In the genomic region with DNA sequence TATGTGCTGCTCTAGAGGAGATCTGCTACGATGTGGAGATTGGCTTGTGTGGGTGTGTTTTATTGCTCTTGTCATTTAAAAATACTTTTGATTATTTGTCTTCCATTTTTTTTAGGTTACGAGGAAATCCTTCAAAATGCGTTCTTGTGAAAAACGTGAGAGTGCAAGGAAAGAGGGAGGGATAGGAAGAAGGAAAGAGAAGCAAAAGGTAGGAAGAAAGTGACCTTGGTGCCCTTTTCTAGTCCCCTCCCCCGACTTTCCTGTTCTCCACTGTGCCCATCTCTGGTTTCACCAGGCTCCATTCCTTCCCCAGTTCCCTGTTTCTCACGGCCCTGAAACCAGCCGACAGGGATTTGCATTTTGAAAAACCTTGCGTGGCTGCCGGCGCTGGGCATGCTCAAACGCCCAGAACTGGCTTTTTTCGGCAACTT, we compare ENCODE assay signal across 8 cellular contexts. TPM values are rescaled to one million over a fixed set of nuclear protein-coding genes. Genes with fewer than 3 reads are reported as not detected.
DNase-seq lines count a peak whose midpoint lies in the region; ATAC-seq and TF ChIP-seq lines count a peak whose summit lies in the region.

No MANE protein-coding gene starts in this region.

- H2AFZ ChIP-seq in fibroblast of lung (ENCODE audit: low read length) (peak overlapping the region; percentile 49), neuron (ENCODE audit: low read depth, low read length) (peak overlapping the region; percentile 88)

- peaks cover 34% of the 10 kb centered on the region for H3K79me2 ChIP-seq in fibroblast of lung (ENCODE audit: control insufficient read depth, insufficient read depth, low read length)

- H3K9ac ChIP-seq in NT2/D1 (ENCODE audit: insufficient read length, low read depth) = peak overlapping the region; percentile 67
- peak overlapping the region; percentile 57 for H3K9ac ChIP-seq in fibroblast of lung (ENCODE audit: insufficient read depth, low read length)

- TF ChIP-seq CTCF in C4-2B (conservative IDR thresholded peaks at IDR 0.05) (no peak), fibroblast of lung (conservative IDR thresholded peaks at IDR 0.05 in 1 of 2, IDR thresholded peaks at IDR 0.05 in 1 of 2; ENCODE audit: low read depth in 1 of 2, low read length in 2 of 2) (no peak)

- H3K36me3 ChIP-seq in NT2/D1 (ENCODE audit: insufficient read depth, insufficient read length, low read length) (no peaks in the 10 kb centered on the region), fibroblast of lung (ENCODE audit: control insufficient read depth, insufficient read depth, low read length) (no peaks in the 10 kb centered on the region), neuron (ENCODE audit: insufficient read depth, low read length) (no peaks in the 10 kb centered on the region)

- peak overlapping the region; percentile 47 for H3K4me3 ChIP-seq in NT2/D1 (ENCODE audit: insufficient read length, low read depth)
- H3K4me3 ChIP-seq in fibroblast of lung (replicated peaks in 1 of 4; ENCODE audit: control extremely low read depth in 1 of 4, insufficient read depth in 1 of 4, low read depth in 3 of 4, low read length in 4 of 4) = peak overlapping the region; percentile 23 to 91 (median 37)
- peak overlapping the region; percentile 93 for H3K4me3 ChIP-seq in neuron (ENCODE audit: low read length)

- no peak for DNase-seq in NT2/D1 (ENCODE audit: low read depth, low spot score)
- DNase-seq in fibroblast of lung (ENCODE audit: low read depth in 2 of 2) = no peak
- DNase-seq in COLO829 (ENCODE audit: low spot score) = no peak
- no peak for DNase-seq in NOMO-1 (lab: John Stamatoyannopoulos, UW; ENCODE audit: unreplicated experiment in 2 of 2)
- no peak for DNase-seq in NCI-H446 treated with DMSO at 0.1 percent for 48 hours (lab: John Stamatoyannopoulos, UW)

- peak overlapping the region; percentile 66 for H3K4me2 ChIP-seq in fibroblast of lung (ENCODE audit: extremely low read depth, insufficient read depth, low read length)

- H3K27ac ChIP-seq in C4-2B = peak overlapping the region; percentile 69
- peak overlapping the region; percentile 35 for H3K27ac ChIP-seq in fibroblast of lung (ENCODE audit: insufficient read depth, low read length)

- H3K4me1 ChIP-seq in NT2/D1 (ENCODE audit: insufficient read depth, insufficient read length) = no peaks in the 10 kb centered on the region
- H3K4me1 ChIP-seq in fibroblast of lung (ENCODE audit: control insufficient read depth, extremely low read depth, insufficient read depth, low read length) = peaks cover 2% of the 10 kb centered on the region
- peaks cover 8% of the 10 kb centered on the region for H3K4me1 ChIP-seq in neuron (ENCODE audit: insufficient read depth, low read length)

- H4K20me1 ChIP-seq in fibroblast of lung (ENCODE audit: control insufficient read depth, extremely low read depth, insufficient read depth, low read length) = no peaks in the 10 kb centered on the region

- H3K27me3 ChIP-seq in NT2/D1 (ENCODE audit: insufficient read depth, insufficient read length) (no peaks in the 10 kb centered on the region), fibroblast of lung (ENCODE audit: control insufficient read depth, insufficient read depth, low read length) (no peaks in the 10 kb centered on the region), neuron (ENCODE audit: insufficient read depth, low read length) (no peaks in the 10 kb centered on the region)

- ATAC-seq in HG02571 (IDR thresholded peaks at IDR 0.05; ENCODE audit: unreplicated experiment) = no peak

- H3K9me3 ChIP-seq in NT2/D1 (ENCODE audit: insufficient read depth, low read length) (no peaks in the 10 kb centered on the region), fibroblast of lung (ENCODE audit: control insufficient read depth, insufficient read depth, low read depth, low read length) (no peaks in the 10 kb centered on the region), neuron (ENCODE audit: low read length) (no peaks in the 10 kb centered on the region)

RNA-seq across cellular contexts. Expression of gene GNAI1, which starts 0.5 kb away (rescaled TPM):
- total RNA-seq in fibroblast of lung = 42.6 and 68.9 TPM in 2 replicates
- 47.8 and 81.8 TPM in 2 replicates for polyA plus RNA-seq in fibroblast of lung
- polyA plus RNA-seq in fibroblast of lung (2012) = 47.7 and 83.0 TPM in 2 replicates
- polyA minus RNA-seq in fibroblast of lung (ENCODE audit: low replicate concordance) = 4.1 and 11.5 TPM in 2 replicates

Comparison
In these comparisons a context has a peak if more than half of its experiments do, and no peak if none do; other contexts are left out.
1. H3K4me3 ChIP-seq: peak in every context shown above with its lines; median percentile 93 in neuron; 47 in NT2/D1; 37 in fibroblast of lung.